1 cellular context compared by ENCODE assay signal in the genomic region with DNA sequence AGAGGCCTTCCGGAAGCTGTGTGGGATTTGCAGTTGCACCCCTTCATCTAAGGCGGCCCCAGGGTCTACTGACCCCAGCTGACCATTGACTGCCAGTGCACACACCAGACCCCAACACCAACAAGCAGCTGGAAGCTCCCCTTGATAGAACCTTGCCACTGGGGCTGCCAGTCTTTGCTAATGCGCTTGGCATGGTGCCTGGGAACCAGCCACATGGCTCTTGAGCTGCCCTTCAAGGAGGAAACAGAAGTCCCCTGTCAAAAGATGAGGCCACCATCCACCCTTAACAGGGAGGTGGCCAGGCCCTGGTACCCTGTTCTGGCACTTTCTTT.
TF ChIP-seq lines count a peak whose summit lies in the region.

No MANE protein-coding gene starts in this region.

TF ChIP-seq in GM23338, 12 proteins besides CTCF, POLR2A, EP300 and RAD21 (continued from another document):
- TF ChIP-seq ETS1 (IDR thresholded peaks at IDR 0.05) (no peak), ZNF114 (CRISPR knock-in tag; IDR thresholded peaks at IDR 0.05) (no peak), STAT1 (IDR thresholded peaks at IDR 0.05; ENCODE audit: unreplicated experiment) (no peak), REST (IDR thresholded peaks at IDR 0.05; ENCODE audit: unreplicated experiment) (no peak)
